ENCODE assay signal across 7 cellular contexts in genomic region chr10:7412482-7413251, GRCh38. TPM values are rescaled to one million over a fixed set of nuclear protein-coding genes. Genes with fewer than 3 reads are reported as not detected.
DNase-seq lines count a peak whose midpoint lies in the region; ATAC-seq, FAIRE-seq and TF ChIP-seq lines count a peak whose summit lies in the region.

No MANE protein-coding gene starts in this region.

- CTCF ChIA-PET in T-cell (lab: Charles Lee) = interaction anchor here (0.6 to 1.0 kb wide), 2 partner anchors 154 to 1777 kb away, joined by 3 read pairs; no protein-coding TSS in a partner anchor

- peaks cover 35 to 53% (median 37%) of the 10 kb centered on the region in 3 donors for H3K4me1 Mint-ChIP-seq in T-cell
- peaks cover 35% of the 10 kb centered on the region for H3K4me1 Mint-ChIP-seq in mesothelial cell of epicardium

- DNase-seq in T-cell (peak in 7 of 34 experiments; percentile 7 to 20 (median 17)), colonic mucosa (peak; percentile 44), mesothelial cell of epicardium (ENCODE audit: low spot score in 2 of 2, unreplicated experiment in 2 of 2) (peak in 1 of 2 experiments; percentile 56), SW480 (ENCODE audit: low spot score) (no peak), GM12891 (ENCODE audit: insufficient read length, low spot score) (no peak)

- 6% methylated on average over 6 of the region's 62 CpGs; no CpG with 5 or more reads in 1 of the 2 donors for WGBS in gastroesophageal sphincter (ENCODE audit: low coverage in 1 of 2), 2 donors

- H3K9ac ChIP-seq in colonic mucosa (ENCODE audit: low read depth in 2 of 2, low read length in 2 of 2) = peak overlapping the region in 1 of 2 donors; percentile 35
- peak overlapping the region in 3 of 5 donors; percentile 23 to 51 (median 35) for H3K9ac ChIP-seq in subcutaneous abdominal adipose tissue (ENCODE audit: low read length in 5 of 5)

- H3K36me3 Mint-ChIP-seq in T-cell = no peaks in the 10 kb centered on the region
- no peaks in the 10 kb centered on the region for H3K36me3 Mint-ChIP-seq in mesothelial cell of epicardium

- no peak overlapping the region for H3K27ac ChIP-seq in colonic mucosa
- no peak overlapping the region for H3K27ac ChIP-seq in subcutaneous abdominal adipose tissue (ENCODE audit: low read depth, low read length)
- H3K27ac ChIP-seq in gastroesophageal sphincter = peak overlapping the region in 1 of 4 donors; percentile 89

- H3K9me3 ChIP-seq in colonic mucosa (no peaks in the 10 kb centered on the region), subcutaneous abdominal adipose tissue (ENCODE audit: control insufficient read depth in 5 of 5, low read length in 5 of 5) (no peaks in the 10 kb centered on the region), gastroesophageal sphincter (no peaks in the 10 kb centered on the region)

- H3K4me3 ChIP-seq in colonic mucosa = peak overlapping the region; percentile 2
- H3K4me3 ChIP-seq in subcutaneous abdominal adipose tissue (ENCODE audit: low read depth in 1 of 5, low read length in 5 of 5) = peak overlapping the region in 4 of 5 donors; percentile 74 to 79 (median 76)
- H3K4me3 ChIP-seq in gastroesophageal sphincter = peak overlapping the region in 1 of 2 donors; percentile 78

- ATAC-seq in T-cell (replicated peaks in 1 of 4) (no peak), gastroesophageal sphincter (no peak)

- peak overlapping the region; percentile 65 to 94 (median 93) for H3K4me3 Mint-ChIP-seq in T-cell
- H3K4me3 Mint-ChIP-seq in mesothelial cell of epicardium = peak overlapping the region; percentile 50

- TF ChIP-seq CTCF in colonic mucosa (IDR thresholded peaks at IDR 0.05) (no peak), mesothelial cell of epicardium (IDR thresholded peaks at IDR 0.05; ENCODE audit: unreplicated experiment) (no peak), gastroesophageal sphincter (IDR thresholded peaks at IDR 0.05) (no peak)

- H3K4me1 ChIP-seq in colonic mucosa = no peaks in the 10 kb centered on the region
- peaks cover 0 to 49% (median 45%) of the 10 kb centered on the region in 5 donors for H3K4me1 ChIP-seq in subcutaneous abdominal adipose tissue (ENCODE audit: control insufficient read depth in 5 of 5, insufficient read depth in 5 of 5, low read length in 5 of 5)
- peaks cover 0 to 46% (median 15%) of the 10 kb centered on the region in 3 donors for H3K4me1 ChIP-seq in gastroesophageal sphincter

- POLR2A ChIA-PET in T-cell (lab: Charles Lee) = no interaction called here

- H3K36me3 ChIP-seq in colonic mucosa (no peaks in the 10 kb centered on the region), subcutaneous abdominal adipose tissue (ENCODE audit: control insufficient read depth in 5 of 5, insufficient read depth in 5 of 5, low read length in 5 of 5) (no peaks in the 10 kb centered on the region), gastroesophageal sphincter (no peaks in the 10 kb centered on the region)

- no peak for FAIRE-seq in GM12891 (lab: Jason Lieb, UNC)

- H3K27ac Mint-ChIP-seq in T-cell (no peak overlapping the region), mesothelial cell of epicardium (no peak overlapping the region)

- H3K9me3 Mint-ChIP-seq in T-cell = no peaks in the 10 kb centered on the region
- no peaks in the 10 kb centered on the region for H3K9me3 Mint-ChIP-seq in mesothelial cell of epicardium

- H3K27me3 ChIP-seq in colonic mucosa = peaks cover 50% of the 10 kb centered on the region
- H3K27me3 ChIP-seq in subcutaneous abdominal adipose tissue (ENCODE audit: control insufficient read depth in 5 of 5, insufficient read depth in 4 of 5, low read length in 5 of 5) = peaks cover 3 to 17% (median 11%) of the 10 kb centered on the region in 5 donors
- H3K27me3 ChIP-seq in gastroesophageal sphincter = peaks cover 37% of the 10 kb centered on the region

- intact Hi-C loops in colonic mucosa (cut with DNase I) = loop anchor here (10.0 kb wide), 1 partner anchor 488 kb away; no protein-coding TSS in a partner anchor

- H3K27me3 Mint-ChIP-seq in T-cell = peaks cover 0 to 4% of the 10 kb centered on the region in 2 donors
- peaks cover 95% of the 10 kb centered on the region for H3K27me3 Mint-ChIP-seq in mesothelial cell of epicardium (ENCODE audit: low read depth)

- TF ChIP-seq EP300 in gastroesophageal sphincter (IDR thresholded peaks at IDR 0.05) = no peak

- no peak for TF ChIP-seq POLR2A in GM12891 (IDR thresholded peaks at IDR 0.05; ENCODE audit: low read depth, low read length)
- TF ChIP-seq POLR2A in gastroesophageal sphincter (IDR thresholded peaks at IDR 0.05) = no peak

TF ChIP-seq in GM12891, 5 proteins besides CTCF, POLR2A, EP300 and RAD21:
- TF ChIP-seq SPI1 (IDR thresholded peaks at IDR 0.05; ENCODE audit: low read depth, low read length) (no peak), POLR2AphosphoS5 (IDR thresholded peaks at IDR 0.05; ENCODE audit: low read depth, low read length) (no peak), PAX5 (IDR thresholded peaks at IDR 0.05; ENCODE audit: insufficient read depth, low read length, severe bottlenecking) (no peak), TAF1 (IDR thresholded peaks at IDR 0.05; ENCODE audit: low read depth, low read length) (no peak), POU2F2 (IDR thresholded peaks at IDR 0.05; ENCODE audit: low read depth, low read length) (no peak)

RNA-seq across cellular contexts. Expression of gene SFMBT2, which starts 1.8 kb away (rescaled TPM):
- total RNA-seq in T-cell (10 to 100 TPM; 32.7 to 38.3 (median 36.8) TPM), colonic mucosa (1 to 10 TPM; 2.3 to 3.5 TPM), mesothelial cell of epicardium (0.86 to 2.3 TPM (median 2.0 TPM) in 3 replicates), gastroesophageal sphincter (10 to 100 TPM in 2 of 4 donors, 1 to 10 TPM in 2; 6.9 to 14.3 (median 11.4) TPM)
- polyA plus RNA-seq in GM12891 (2012; ENCODE audit: low read depth, missing spikeins) = 9.5 TPM
